ENCODE assay signal across 22 cellular contexts in the genomic region with DNA sequence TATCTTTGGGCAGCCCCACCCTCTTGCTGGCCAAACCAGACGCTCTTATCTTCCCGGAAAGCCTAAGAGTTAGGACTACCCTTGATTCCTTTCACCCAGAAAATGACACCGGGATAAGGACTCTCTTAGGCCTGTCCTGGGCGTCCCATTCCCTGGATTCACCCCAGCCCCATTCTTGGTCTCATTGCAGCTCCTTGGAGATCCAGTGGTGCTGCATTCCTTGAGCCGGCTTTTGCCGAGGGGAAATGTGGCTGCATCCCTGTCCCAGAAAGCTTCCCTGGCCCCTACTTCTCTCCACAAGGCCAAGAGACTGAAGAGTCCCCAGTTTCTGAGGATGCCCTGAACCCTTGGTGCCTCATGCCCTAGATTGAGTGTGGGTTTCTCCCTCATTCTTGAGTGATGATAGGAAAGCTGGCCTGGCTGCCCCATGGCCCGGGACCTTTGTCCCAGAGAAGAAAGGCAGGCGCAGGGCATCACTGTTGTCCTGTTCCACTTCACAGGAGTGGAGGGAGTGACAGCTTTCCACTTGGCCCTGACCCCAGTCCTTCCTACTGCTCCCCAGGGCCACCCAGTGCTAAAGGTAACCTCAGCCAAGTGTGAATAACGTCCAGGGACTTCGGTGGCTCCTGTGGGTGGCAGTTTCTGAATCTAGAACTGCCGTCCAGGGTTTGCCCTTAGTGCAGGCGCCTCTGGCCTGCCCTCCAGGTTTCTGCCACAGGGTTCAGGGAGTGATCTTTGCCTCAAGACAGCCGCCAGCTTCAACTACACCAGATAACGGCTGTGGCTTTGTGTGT. TPM values are rescaled to one million over a fixed set of nuclear protein-coding genes. Genes with fewer than 3 reads are reported as not detected.
DNase-seq lines count a peak whose midpoint lies in the region; TF ChIP-seq lines count a peak whose summit lies in the region.
"Had no signal": no experiment of that assay in that cellular context is flagged by ENCODE, and none has a peak within 500 bp of the region (broad histone marks: within the 10 kb centered on the region; RNA-seq: fewer than 3 reads in every experiment).

No MANE protein-coding gene starts in this region.

- TF ChIP-seq CTCF in cardiac muscle cell (IDR thresholded peaks at IDR 0.05; ENCODE audit: low read depth, low read length) (no peak), nephron progenitor cell (IDR thresholded peaks at IDR 0.05) (no peak), tibial artery (IDR thresholded peaks at IDR 0.05) (no peak)

- H3K4me3 ChIP-seq in cardiac muscle cell, result no peak overlapping the region
- no peak overlapping the region for H3K4me3 ChIP-seq in tibial artery
- H3K4me3 ChIP-seq: HAP-1, ovary, PC-9, suprapubic skin had no signal

- peaks cover 18% of the 10 kb centered on the region for H3K4me1 ChIP-seq in cardiac muscle cell (ENCODE audit: low read depth)
- peaks cover 0 to 63% (median 22%) of the 10 kb centered on the region in 4 donors for H3K4me1 ChIP-seq in tibial artery
- H3K4me1 ChIP-seq: HAP-1 had no signal

- H3K27ac Mint-ChIP-seq in activated naive CD4-positive, alpha-beta T cell treated with anti-CD3 and anti-CD28 coated beads, Interleukin-2, amount 10 ng/mL, durations not matched to agents 7 days and 5 days, result peak overlapping the region; percentile 24
- peak overlapping the region; percentile 39 for H3K27ac Mint-ChIP-seq in nephron progenitor cell
- no peak overlapping the region for H3K27ac Mint-ChIP-seq in T-helper 2 cell treated with Interferon-gamma antibody and Interleukin-4, amounts not matched to agents 5 μg/mL and 100 μg/mL, for 36 hours
- H3K27ac Mint-ChIP-seq: activated CD4-positive, alpha-beta T cell treated with anti-CD3 and anti-CD28 coated beads, Interleukin-2, amount 10 ng/mL, durations not matched to agents 24 days and 14 days had no signal

- H3K27me3 Mint-ChIP-seq in activated naive CD4-positive, alpha-beta T cell treated with anti-CD3 and anti-CD28 coated beads, Interleukin-2, amount 10 ng/mL, durations not matched to agents 7 days and 5 days, result no peaks in the 10 kb centered on the region
- no peaks in the 10 kb centered on the region for H3K27me3 Mint-ChIP-seq in nephron progenitor cell (ENCODE audit: low read depth, poor library complexity)
- H3K27me3 Mint-ChIP-seq in T-helper 2 cell treated with Interferon-gamma antibody and Interleukin-4, amounts not matched to agents 5 μg/mL and 100 μg/mL, for 36 hours (ENCODE audit: low read depth), result no peaks in the 10 kb centered on the region
- H3K27me3 Mint-ChIP-seq: activated CD4-positive, alpha-beta T cell treated with anti-CD3 and anti-CD28 coated beads, Interleukin-2, amount 10 ng/mL, durations not matched to agents 24 days and 14 days had no signal

- H3K27ac ChIP-seq in cardiac muscle cell (peak overlapping the region; percentile 83), tibial artery (peak overlapping the region; percentile 32 to 37)
- H3K27ac ChIP-seq: 22Rv1, epithelial cell of prostate, ovary, PC-9, suprapubic skin had no signal

- DNase-seq in activated naive CD4-positive, alpha-beta T cell treated with anti-CD3 and anti-CD28 coated beads, Interleukin-2, amount 10 ng/mL, durations not matched to agents 7 days and 5 days, result no peak
- DNase-seq in activated naive CD4-positive, alpha-beta T cell treated with Interleukin-2 at 50 U/mL for 16 hours, result no peak
- DNase-seq in cardiac muscle cell (ENCODE audit: low read depth in 1 of 2, low spot score in 1 of 2), result peak in 1 of 2 donors; percentile 28
- DNase-seq in nephron progenitor cell, result no peak
- DNase-seq in tibial artery, result no peak
- DNase-seq in NCI-H2029 treated with DMSO at 0.1 percent for 48 hours (lab: John Stamatoyannopoulos, UW), result no peak
- no peak for DNase-seq in MV-4-11 (lab: John Stamatoyannopoulos, UW)
- DNase-seq in T-helper 2 cell treated with Interferon-gamma antibody and Interleukin-4, amounts not matched to agents 5 μg/mL and 100 μg/mL, for 36 hours (ENCODE audit: low spot score), result no peak
- DNase-seq: activated CD4-positive, alpha-beta T cell treated with anti-CD3 and anti-CD28 coated beads, Interleukin-2, amount 10 ng/mL, durations not matched to agents 24 days and 14 days; activated CD8-positive, alpha-beta memory T cell treated with anti-CD3 and anti-CD28 coated beads, Interleukin-2, amount 50 U/mL, for 48 hours; dermis blood vessel endothelial cell; foreskin melanocyte; GDM1; KBM-7; NCI-H69; ovary; PC-9; stimulated activated CD4-positive, alpha-beta T cell treated with anti-CD3 and anti-CD28 coated beads, Interleukin-4, amount 100 ng/mL, for 1 hour had no signal

- no peaks in the 10 kb centered on the region for H3K4me1 Mint-ChIP-seq in activated naive CD4-positive, alpha-beta T cell treated with anti-CD3 and anti-CD28 coated beads, Interleukin-2, amount 10 ng/mL, durations not matched to agents 7 days and 5 days
- no peaks in the 10 kb centered on the region for H3K4me1 Mint-ChIP-seq in nephron progenitor cell
- H3K4me1 Mint-ChIP-seq in T-helper 2 cell treated with Interferon-gamma antibody and Interleukin-4, amounts not matched to agents 5 μg/mL and 100 μg/mL, for 36 hours (ENCODE audit: low read depth), result no peaks in the 10 kb centered on the region

- intact Hi-C loops in tibial artery (cut with DNase I; ENCODE audit: low total_unique reads), result loop anchor here (2.0 kb wide), 1 partner anchor 16 kb away; no protein-coding TSS in a partner anchor

- no peak overlapping the region for H3K4me3 Mint-ChIP-seq in activated naive CD4-positive, alpha-beta T cell treated with anti-CD3 and anti-CD28 coated beads, Interleukin-2, amount 10 ng/mL, durations not matched to agents 7 days and 5 days
- H3K4me3 Mint-ChIP-seq in nephron progenitor cell, result no peak overlapping the region
- no peak overlapping the region for H3K4me3 Mint-ChIP-seq in T-helper 2 cell treated with Interferon-gamma antibody and Interleukin-4, amounts not matched to agents 5 μg/mL and 100 μg/mL, for 36 hours
- H3K4me3 Mint-ChIP-seq: activated CD4-positive, alpha-beta T cell treated with anti-CD3 and anti-CD28 coated beads, Interleukin-2, amount 10 ng/mL, durations not matched to agents 24 days and 14 days had no signal

- H3K27me3 ChIP-seq in cardiac muscle cell (no peaks in the 10 kb centered on the region), tibial artery (no peaks in the 10 kb centered on the region)
- H3K27me3 ChIP-seq: ovary, suprapubic skin had no signal

- no peaks in the 10 kb centered on the region for H3K9me3 Mint-ChIP-seq in activated naive CD4-positive, alpha-beta T cell treated with anti-CD3 and anti-CD28 coated beads, Interleukin-2, amount 10 ng/mL, durations not matched to agents 7 days and 5 days
- H3K9me3 Mint-ChIP-seq in nephron progenitor cell, result no peaks in the 10 kb centered on the region
- no peaks in the 10 kb centered on the region for H3K9me3 Mint-ChIP-seq in T-helper 2 cell treated with Interferon-gamma antibody and Interleukin-4, amounts not matched to agents 5 μg/mL and 100 μg/mL, for 36 hours
- H3K9me3 Mint-ChIP-seq: activated CD4-positive, alpha-beta T cell treated with anti-CD3 and anti-CD28 coated beads, Interleukin-2, amount 10 ng/mL, durations not matched to agents 24 days and 14 days had no signal

- no peaks in the 10 kb centered on the region for H3K9me3 ChIP-seq in cardiac muscle cell (ENCODE audit: low read depth)
- no peaks in the 10 kb centered on the region for H3K9me3 ChIP-seq in tibial artery
- H3K9me3 ChIP-seq: HAP-1, ovary, suprapubic skin had no signal

- CTCF ChIA-PET in activated naive CD4-positive, alpha-beta T cell treated with anti-CD3 and anti-CD28 coated beads, Interleukin-2, amount 10 ng/mL, durations not matched to agents 7 days and 5 days (lab: Charles Lee), result no interaction called here

- H3K36me3 ChIP-seq in cardiac muscle cell (peaks cover 16% of the 10 kb centered on the region), tibial artery (peaks cover 35 to 70% (median 69%) of the 10 kb centered on the region in 3 donors)
- H3K36me3 ChIP-seq: ovary had no signal

- peaks cover 13% of the 10 kb centered on the region for H3K36me3 Mint-ChIP-seq in activated naive CD4-positive, alpha-beta T cell treated with anti-CD3 and anti-CD28 coated beads, Interleukin-2, amount 10 ng/mL, durations not matched to agents 7 days and 5 days
- peaks cover 55% of the 10 kb centered on the region for H3K36me3 Mint-ChIP-seq in nephron progenitor cell (ENCODE audit: low read depth)
- peaks cover 9% of the 10 kb centered on the region for H3K36me3 Mint-ChIP-seq in T-helper 2 cell treated with Interferon-gamma antibody and Interleukin-4, amounts not matched to agents 5 μg/mL and 100 μg/mL, for 36 hours (ENCODE audit: low read depth)

RNA-seq across cellular contexts. Expression of a gene that starts 42.7 kb away (rescaled TPM):
- 579 and 882 TPM in 2 replicates for total RNA-seq in cardiac muscle cell
- 1,085 and 1,624 TPM in 2 replicates for polyA plus RNA-seq in cardiac muscle cell
